ENCODE assay signal across 8 cellular contexts in genomic region chr16:83701494-83701893, GRCh38.
DNase-seq lines count a peak whose midpoint lies in the region; ATAC-seq and TF ChIP-seq lines count a peak whose summit lies in the region.

No MANE protein-coding gene starts in this region.

- H3K4me3 ChIP-seq in choroid plexus epithelial cell (ENCODE audit: low read depth, low read length) = no peak overlapping the region

- peak; percentile 36 for DNase-seq in activated CD4-positive, alpha-beta T cell treated with anti-CD3 and anti-CD28 coated beads, Interleukin-2, amount 10 ng/mL, durations not matched to agents 7 days and 5 days
- DNase-seq in activated CD4-positive, alpha-beta T cell treated with anti-CD3 and anti-CD28 coated beads, Interleukin-2, amount 50 U/mL, for 1 hour = no peak
- peak; percentile 27 for DNase-seq in NCI-H460 (ENCODE audit: extremely low read depth, low read depth)
- peak; percentile 68 for DNase-seq in choroid plexus epithelial cell (ENCODE audit: low read depth)
- DNase-seq in renal cortical epithelial cell (ENCODE audit: low read depth) = peak; percentile 51
- DNase-seq in activated CD4-positive, CD25-positive, alpha-beta regulatory T cell (lab: John Stamatoyannopoulos, UW) = no peak
- no peak for DNase-seq in SHP77 treated with DMSO at 0.1 percent for 48 hours (lab: John Stamatoyannopoulos, UW)

- H3K9me3 Mint-ChIP-seq in activated CD4-positive, alpha-beta T cell treated with anti-CD3 and anti-CD28 coated beads, Interleukin-2, amount 10 ng/mL, durations not matched to agents 7 days and 5 days = no peaks in the 10 kb centered on the region

- H3K4me3 Mint-ChIP-seq in activated CD4-positive, alpha-beta T cell treated with anti-CD3 and anti-CD28 coated beads, Interleukin-2, amount 10 ng/mL, durations not matched to agents 7 days and 5 days = no peak overlapping the region

- no peak overlapping the region for H3K27ac Mint-ChIP-seq in activated CD4-positive, alpha-beta T cell treated with anti-CD3 and anti-CD28 coated beads, Interleukin-2, amount 10 ng/mL, durations not matched to agents 7 days and 5 days

- POLR2A ChIA-PET in activated CD4-positive, alpha-beta T cell treated with anti-CD3 and anti-CD28 coated beads, Interleukin-2, amount 10 ng/mL, durations not matched to agents 7 days and 5 days (lab: Charles Lee) = no interaction called here

- H3K4me1 Mint-ChIP-seq in activated CD4-positive, alpha-beta T cell treated with anti-CD3 and anti-CD28 coated beads, Interleukin-2, amount 10 ng/mL, durations not matched to agents 7 days and 5 days = no peaks in the 10 kb centered on the region

- no peaks in the 10 kb centered on the region for H3K36me3 Mint-ChIP-seq in activated CD4-positive, alpha-beta T cell treated with anti-CD3 and anti-CD28 coated beads, Interleukin-2, amount 10 ng/mL, durations not matched to agents 7 days and 5 days (ENCODE audit: low read depth)

- no peak for TF ChIP-seq CTCF in choroid plexus epithelial cell (conservative IDR thresholded peaks at IDR 0.05; ENCODE audit: low read depth, low read length)

- no peak for ATAC-seq in GM18909 (IDR thresholded peaks at IDR 0.05; ENCODE audit: poor library complexity, unreplicated experiment)

- CTCF ChIA-PET in activated CD4-positive, alpha-beta T cell treated with anti-CD3 and anti-CD28 coated beads, Interleukin-2, amount 10 ng/mL, durations not matched to agents 7 days and 5 days (lab: Charles Lee) = no interaction called here

- peaks cover 3% of the 10 kb centered on the region for H3K27me3 Mint-ChIP-seq in activated CD4-positive, alpha-beta T cell treated with anti-CD3 and anti-CD28 coated beads, Interleukin-2, amount 10 ng/mL, durations not matched to agents 7 days and 5 days

Comparison
In these comparisons a context has a peak if more than half of its experiments do, and no peak if none do; other contexts are left out.
1. DNase-seq: peak in activated CD4-positive, alpha-beta T cell treated with anti-CD3 and anti-CD28 coated beads, Interleukin-2, amount 10 ng/mL, durations not matched to agents 7 days and 5 days (single experiment), NCI-H460 (single experiment), choroid plexus epithelial cell (single experiment) and renal cortical epithelial cell (single experiment); none in activated CD4-positive, alpha-beta T cell treated with anti-CD3 and anti-CD28 coated beads, Interleukin-2, amount 50 U/mL, for 1 hour (single experiment), activated CD4-positive, CD25-positive, alpha-beta regulatory T cell (0 of 4) and SHP77 treated with DMSO at 0.1 percent for 48 hours (single experiment).